8 cellular contexts compared by ENCODE assay signal in genomic region chr16:719815-720506, GRCh38. TPM values are rescaled to one million over a fixed set of nuclear protein-coding genes. Genes with fewer than 3 reads are reported as not detected.
DNase-seq lines count a peak whose midpoint lies in the region; ATAC-seq, FAIRE-seq and TF ChIP-seq lines count a peak whose summit lies in the region.

No MANE protein-coding gene starts in this region.

- H3K9me2 ChIP-seq in SK-N-SH, result no peaks in the 10 kb centered on the region

- H3K27ac ChIP-seq in cardiac muscle cell, result peak overlapping the region; percentile 90
- peak overlapping the region; percentile 91 to 99 for H3K27ac ChIP-seq in SK-N-SH (ENCODE audit: low read depth in 2 of 2, low read length in 1 of 2)
- peak overlapping the region; percentile 78 for H3K27ac ChIP-seq in epithelial cell of prostate
- H3K27ac ChIP-seq in pancreas, result peak overlapping the region; percentile 81 to 84 (median 83)

- ATAC-seq in HG03342 (IDR thresholded peaks at IDR 0.05; ENCODE audit: unreplicated experiment), result peak; percentile 25
- no peak for ATAC-seq in pancreas

- no peak for FAIRE-seq in pancreas (lab: Jason Lieb, UNC)

- H3K4me1 ChIP-seq in cardiac muscle cell (ENCODE audit: low read depth) (peaks cover 21% of the 10 kb centered on the region), SK-N-SH (ENCODE audit: control insufficient read depth in 1 of 2, insufficient read depth in 2 of 2, low read depth in 1 of 2, low read length in 1 of 2) (peaks cover 8 to 47% of the 10 kb centered on the region in 2 experiments; a peak in 3 of 4 replicates), pancreas (peaks cover 6 to 25% (median 21%) of the 10 kb centered on the region in 3 donors)

- H3K4me3 ChIP-seq in cardiac muscle cell, result peak overlapping the region; percentile 85
- H3K4me3 ChIP-seq in SK-N-SH (ENCODE audit: low read depth in 2 of 2, low read length in 1 of 2), result peak overlapping the region; percentile 86 to 89
- H3K4me3 ChIP-seq in pancreas, result peak overlapping the region; percentile 74 to 89 (median 76)

- peaks cover 24% of the 10 kb centered on the region; the same call in 1 of the 2 replicates for H4K20me1 ChIP-seq in SK-N-SH (ENCODE audit: insufficient read depth)

- H3K9me3 ChIP-seq in cardiac muscle cell (ENCODE audit: low read depth) (no peaks in the 10 kb centered on the region), SK-N-SH (no peaks in the 10 kb centered on the region), pancreas (no peaks in the 10 kb centered on the region)

- peak; percentile 26 for TF ChIP-seq CTCF in cardiac muscle cell (IDR thresholded peaks at IDR 0.05; ENCODE audit: low read depth, low read length)
- peak; percentile 38 for TF ChIP-seq CTCF in SK-N-SH (IDR thresholded peaks at IDR 0.05)
- TF ChIP-seq CTCF in pancreas (IDR thresholded peaks at IDR 0.05), result no peak

- CTCF ChIA-PET in SK-N-SH (lab: Yijun Ruan, JAX), result interaction anchor here (0.7 to 22.4 kb wide), 10 partner anchors 7 to 383 kb away, joined by 3 to 358 read pairs (median 9); partner anchors contain the start of genes ANTKMT, CCDC78, CIAO3 and FBXL16

- H3K27me3 ChIP-seq in cardiac muscle cell, result no peaks in the 10 kb centered on the region
- no peaks in the 10 kb centered on the region for H3K27me3 ChIP-seq in SK-N-SH (ENCODE audit: insufficient read depth)
- H3K27me3 ChIP-seq in pancreas, result no peaks in the 10 kb centered on the region

- no peak overlapping the region for H2AFZ ChIP-seq in SK-N-SH (ENCODE audit: low read depth)

- H3K9ac ChIP-seq in SK-N-SH, result peak overlapping the region; percentile 85

- DNase-seq in cardiac muscle cell (ENCODE audit: low read depth in 1 of 2, low spot score in 1 of 2), result no peak
- DNase-seq in cardiac septum (ENCODE audit: low spot score), result no peak
- DNase-seq in SK-N-SH, result peak; percentile 54
- DNase-seq in epithelial cell of prostate (ENCODE audit: low read depth, low spot score), result no peak
- DNase-seq in pancreas, result peak in 1 of 6 donors; percentile 34
- DNase-seq in ecto neural progenitor cell (ENCODE audit: low spot score), result no peak
- DNase-seq in NCI-H1694 treated with DMSO at 0.1 percent for 48 hours (lab: John Stamatoyannopoulos, UW), result no peak

- TF ChIP-seq EP300 in SK-N-SH (IDR thresholded peaks at IDR 0.05; ENCODE audit: borderline replicate concordance in 1 of 2, low read depth in 1 of 2, low read length in 1 of 2), result no peak

- peaks cover 21% of the 10 kb centered on the region for H3F3A ChIP-seq in SK-N-SH (replicated peaks; ENCODE audit: insufficient read depth)

- no peak for TF ChIP-seq RAD21 in SK-N-SH (IDR thresholded peaks at IDR 0.05; ENCODE audit: low read length)

- intact Hi-C loops in cardiac septum (cut with DNase I) (loop anchor here (2.0 kb wide), 1 partner anchor 21 kb away; the partner anchor contains the start of gene CIAO3), pancreas (cut with DNase I) (loop anchor here in 1 of 3 donors (10.0 kb wide), 1 partner anchor 335 kb away; no protein-coding TSS in a partner anchor)

- H3K36me3 ChIP-seq in cardiac muscle cell (no peaks in the 10 kb centered on the region), SK-N-SH (replicated peaks in 1 of 2; ENCODE audit: control insufficient read depth in 1 of 2, insufficient read depth in 2 of 2, low read length in 1 of 2) (peaks cover 0 to 6% of the 10 kb centered on the region in 2 experiments), pancreas (no peaks in the 10 kb centered on the region)

- peaks cover 2% of the 10 kb centered on the region; the same call in 1 of the 2 replicates for H3K79me2 ChIP-seq in SK-N-SH (ENCODE audit: insufficient read depth)

- WGBS in SK-N-SH (ENCODE audit: low lambda C conversion rate), result 13% methylated on average over 11 of the region's 17 CpGs
- WGBS in pancreas, 2 donors, result 9% methylated on average over 17 of the region's 17 CpGs

- H3K4me2 ChIP-seq in SK-N-SH, result peak overlapping the region; percentile 100

- POLR2A ChIA-PET in SK-N-SH (lab: Yijun Ruan, JAX), result interaction anchor here (0.8 to 3.8 kb wide), 11 partner anchors 10 to 68 kb away, joined by 3 to 19 read pairs (median 4); partner anchors contain the start of genes CHTF18, JMJD8, RHBDL1 and RPUSD1

TF ChIP-seq in SK-N-SH, 30 proteins besides CTCF, POLR2A, EP300 and RAD21 (continues in another document):
- TF ChIP-seq NFIC (IDR thresholded peaks at IDR 0.05; ENCODE audit: borderline replicate concordance), result no peak
- TF ChIP-seq FOXM1 (IDR thresholded peaks at IDR 0.05; ENCODE audit: low read depth), result no peak
- TF ChIP-seq RFX5 (IDR thresholded peaks at IDR 0.05; ENCODE audit: low read length), result no peak
- TF ChIP-seq, protein P1, sequence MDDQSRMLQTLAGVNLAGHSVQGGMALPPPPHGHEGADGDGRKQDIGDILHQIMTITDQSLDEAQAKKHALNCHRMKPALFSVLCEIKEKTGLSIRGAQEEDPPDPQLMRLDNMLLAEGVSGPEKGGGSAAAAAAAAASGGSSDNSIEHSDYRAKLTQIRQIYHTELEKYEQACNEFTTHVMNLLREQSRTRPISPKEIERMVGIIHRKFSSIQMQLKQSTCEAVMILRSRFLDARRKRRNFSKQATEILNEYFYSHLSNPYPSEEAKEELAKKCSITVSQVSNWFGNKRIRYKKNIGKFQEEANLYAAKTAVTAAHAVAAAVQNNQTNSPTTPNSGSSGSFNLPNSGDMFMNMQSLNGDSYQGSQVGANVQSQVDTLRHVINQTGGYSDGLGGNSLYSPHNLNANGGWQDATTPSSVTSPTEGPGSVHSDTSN (IDR thresholded peaks at IDR 0.05), result peak; percentile 47; the same call in 1 of the 2 replicates
- TF ChIP-seq, protein P2, sequence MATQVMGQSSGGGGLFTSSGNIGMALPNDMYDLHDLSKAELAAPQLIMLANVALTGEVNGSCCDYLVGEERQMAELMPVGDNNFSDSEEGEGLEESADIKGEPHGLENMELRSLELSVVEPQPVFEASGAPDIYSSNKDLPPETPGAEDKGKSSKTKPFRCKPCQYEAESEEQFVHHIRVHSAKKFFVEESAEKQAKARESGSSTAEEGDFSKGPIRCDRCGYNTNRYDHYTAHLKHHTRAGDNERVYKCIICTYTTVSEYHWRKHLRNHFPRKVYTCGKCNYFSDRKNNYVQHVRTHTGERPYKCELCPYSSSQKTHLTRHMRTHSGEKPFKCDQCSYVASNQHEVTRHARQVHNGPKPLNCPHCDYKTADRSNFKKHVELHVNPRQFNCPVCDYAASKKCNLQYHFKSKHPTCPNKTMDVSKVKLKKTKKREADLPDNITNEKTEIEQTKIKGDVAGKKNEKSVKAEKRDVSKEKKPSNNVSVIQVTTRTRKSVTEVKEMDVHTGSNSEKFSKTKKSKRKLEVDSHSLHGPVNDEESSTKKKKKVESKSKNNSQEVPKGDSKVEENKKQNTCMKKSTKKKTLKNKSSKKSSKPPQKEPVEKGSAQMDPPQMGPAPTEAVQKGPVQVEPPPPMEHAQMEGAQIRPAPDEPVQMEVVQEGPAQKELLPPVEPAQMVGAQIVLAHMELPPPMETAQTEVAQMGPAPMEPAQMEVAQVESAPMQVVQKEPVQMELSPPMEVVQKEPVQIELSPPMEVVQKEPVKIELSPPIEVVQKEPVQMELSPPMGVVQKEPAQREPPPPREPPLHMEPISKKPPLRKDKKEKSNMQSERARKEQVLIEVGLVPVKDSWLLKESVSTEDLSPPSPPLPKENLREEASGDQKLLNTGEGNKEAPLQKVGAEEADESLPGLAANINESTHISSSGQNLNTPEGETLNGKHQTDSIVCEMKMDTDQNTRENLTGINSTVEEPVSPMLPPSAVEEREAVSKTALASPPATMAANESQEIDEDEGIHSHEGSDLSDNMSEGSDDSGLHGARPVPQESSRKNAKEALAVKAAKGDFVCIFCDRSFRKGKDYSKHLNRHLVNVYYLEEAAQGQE (IDR thresholded peaks at IDR 0.05; ENCODE audit: low read depth, low read length), result no peak

RNA-seq across cellular contexts. Expression of gene ANTKMT, which starts 1.0 kb away (rescaled TPM):
- total RNA-seq in cardiac muscle cell, result 55.1 and 62.5 TPM in 2 replicates
- 72.4 and 82.6 TPM in 2 replicates for polyA plus RNA-seq in cardiac muscle cell
- 36.6 TPM for total RNA-seq in cardiac septum
- 49.5 and 57.4 TPM in 2 replicates for polyA plus RNA-seq in SK-N-SH (2012; rRNA removed)
- 22.6 and 32.2 TPM in 2 replicates for polyA plus RNA-seq in SK-N-SH (2012; cell fraction: cytosol; rRNA removed)
- 144 and 312 TPM in 2 replicates for polyA plus RNA-seq in SK-N-SH (2012; cell fraction: nucleus; rRNA removed)
- total RNA-seq in pancreas, result 10 to 100 TPM; 12.2 to 25.5 (median 20.1) TPM
- 10 to 100 TPM; 35.2 to 41.7 TPM for polyA plus RNA-seq in pancreas

RNA-seq across cellular contexts. Expression of gene METRN, which starts 5.0 kb away (rescaled TPM):
- total RNA-seq in cardiac muscle cell (93.9 and 186 TPM in 2 replicates), cardiac septum (73.3 TPM), pancreas (10 to 100 TPM; 27.6 to 44.9 (median 37.7) TPM)
- polyA plus RNA-seq in cardiac muscle cell (299 and 330 TPM in 2 replicates), SK-N-SH (2012; rRNA removed) (52.4 and 59.7 TPM in 2 replicates), pancreas (10 to 100 TPM; 74.2 to 82.0 TPM)
- polyA plus RNA-seq in SK-N-SH (2012; cell fraction: cytosol; rRNA removed), result 25.1 and 56.0 TPM in 2 replicates
- polyA plus RNA-seq in SK-N-SH (2012; cell fraction: nucleus; rRNA removed), result 47.0 and 55.6 TPM in 2 replicates

RNA-seq across cellular contexts. Expression of gene CCDC78, which starts 6.3 kb away (rescaled TPM):
- 9.7 and 16.5 TPM in 2 replicates for total RNA-seq in cardiac muscle cell
- polyA plus RNA-seq in cardiac muscle cell, result 3.6 and 4.2 TPM in 2 replicates
- total RNA-seq in cardiac septum, result 0.16 TPM
- polyA plus RNA-seq in SK-N-SH (2012; rRNA removed), result 15.4 and 18.8 TPM in 2 replicates
- polyA plus RNA-seq in SK-N-SH (2012; cell fraction: cytosol; rRNA removed), result 1.4 and 2.8 TPM in 2 replicates
- polyA plus RNA-seq in SK-N-SH (2012; cell fraction: nucleus; rRNA removed), result 160 and 164 TPM in 2 replicates
- under 1 TPM; 0.16 to 0.95 (median 0.25) TPM for total RNA-seq in pancreas
- polyA plus RNA-seq in pancreas, result 1 to 10 TPM; 2.1 to 7.7 TPM

RNA-seq across cellular contexts. Expression of gene HAGHL, which starts 6.9 kb away (rescaled TPM):
- total RNA-seq in cardiac muscle cell (31.6 and 47.5 TPM in 2 replicates), cardiac septum (10.9 TPM), pancreas (1 to 10 TPM in 4 of 6 donors, under 1 TPM in 2; 0.47 to 4.6 (median 1.1) TPM)
- polyA plus RNA-seq in cardiac muscle cell (27.7 and 37.0 TPM in 2 replicates), SK-N-SH (2012; rRNA removed) (60.6 and 65.5 TPM in 2 replicates), pancreas (10 to 100 TPM in 1 of 2 donors, 1 to 10 TPM in 1; 6.4 to 17.5 TPM)
- polyA plus RNA-seq in SK-N-SH (2012; cell fraction: cytosol; rRNA removed), result 15.2 and 18.9 TPM in 2 replicates
- polyA plus RNA-seq in SK-N-SH (2012; cell fraction: nucleus; rRNA removed), result 374 and 593 TPM in 2 replicates

RNA-seq across cellular contexts. Expression of gene FBXL16, which starts 14.4 kb away (rescaled TPM):
- 0.12 and 0.74 TPM in 2 replicates for total RNA-seq in cardiac muscle cell
- polyA plus RNA-seq in cardiac muscle cell, result 0.59 and 1.4 TPM in 2 replicates
- total RNA-seq in cardiac septum, result 1.5 TPM
- polyA plus RNA-seq in SK-N-SH (2012; rRNA removed), result 17.7 and 19.8 TPM in 2 replicates
- 11.3 and 18.3 TPM in 2 replicates for polyA plus RNA-seq in SK-N-SH (2012; cell fraction: cytosol; rRNA removed)
- 19.3 and 27.4 TPM in 2 replicates for polyA plus RNA-seq in SK-N-SH (2012; cell fraction: nucleus; rRNA removed)
- total RNA-seq in pancreas, result 1 to 10 TPM in 4 of 6 donors, under 1 TPM in 2; 0.60 to 2.8 (median 1.7) TPM
- polyA plus RNA-seq in pancreas, result 10 to 100 TPM in 1 of 2 donors, 1 to 10 TPM in 1; 4.8 to 17.7 TPM

Comparison
In these comparisons a context has a peak if more than half of its experiments do, and no peak if none do; other contexts are left out.
1. CTCF ChIP-seq: peak in cardiac muscle cell (single experiment) and SK-N-SH (single experiment); none in pancreas (0 of 4).
2. Peak in every context shown above with its lines, with median percentiles within 50 percentile points of each other: H3K27ac ChIP-seq and H3K4me3 ChIP-seq.